Comparison of ENCODE assay signal across 13 cellular contexts in the genomic region with DNA sequence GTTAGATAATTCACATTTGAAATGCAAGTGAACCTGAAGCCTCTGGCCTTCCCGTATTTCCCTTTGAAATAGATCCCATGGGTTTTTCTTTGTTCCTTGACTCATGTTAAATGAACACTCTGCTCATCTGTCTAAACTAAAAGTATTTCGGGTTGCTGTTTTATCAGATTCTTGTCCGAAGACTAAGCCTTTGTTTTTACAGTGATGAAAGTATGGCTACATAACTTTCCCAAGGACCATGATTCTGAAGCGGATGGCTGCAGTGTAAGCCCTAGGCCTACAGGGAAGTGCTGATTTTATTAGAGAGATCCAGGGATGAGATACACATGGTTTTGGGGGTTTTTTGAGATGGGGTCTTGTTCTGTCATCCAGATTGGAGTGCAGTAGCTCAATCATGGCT.
DNase-seq lines count a peak whose midpoint lies in the region; ATAC-seq and TF ChIP-seq lines count a peak whose summit lies in the region.
"Had no signal": no experiment of that assay in that cellular context is flagged by ENCODE, and none has a peak within 500 bp of the region (broad histone marks: within the 10 kb centered on the region; RNA-seq: fewer than 3 reads in every experiment).

No MANE protein-coding gene starts in this region.

- H3K9me3 ChIP-seq in mesenchymal stem cell (ENCODE audit: control insufficient read depth, low read length): no peaks in the 10 kb centered on the region
- no peaks in the 10 kb centered on the region for H3K9me3 ChIP-seq in neural progenitor cell (ENCODE audit: low read depth)
- H3K9me3 ChIP-seq: BLaER1 treated with 17β-estradiol and CSF1 and Interleukin-3, amounts not matched to agents 10 nM and 100 nM had no signal

- DNase-seq in WTC11 (ENCODE audit: low spot score) (no peak), chondrocyte (ENCODE audit: low spot score) (no peak), mesenchymal stem cell (no peak), type B pancreatic cell (ENCODE audit: extremely low spot score, unreplicated experiment) (no peak), NCI-H146 (lab: John Stamatoyannopoulos, UW) (no peak), neural progenitor cell (ENCODE audit: low spot score) (no peak)
- DNase-seq: ACHN; CD4-positive, alpha-beta T cell; DMS79 had no signal

- no peaks in the 10 kb centered on the region for H3K9me3 Mint-ChIP-seq in WTC11
- H3K9me3 Mint-ChIP-seq in chondrocyte (ENCODE audit: low read depth): no peaks in the 10 kb centered on the region
- no peaks in the 10 kb centered on the region for H3K9me3 Mint-ChIP-seq in type B pancreatic cell
- H3K9me3 Mint-ChIP-seq in neural progenitor cell: no peaks in the 10 kb centered on the region
- H3K9me3 Mint-ChIP-seq: CD4-positive, alpha-beta T cell had no signal

- no peak overlapping the region for H2BK120ac ChIP-seq in mesenchymal stem cell (ENCODE audit: low read depth, low read length)

- no peaks in the 10 kb centered on the region for H3K27me3 Mint-ChIP-seq in WTC11 (ENCODE audit: low read depth)
- no peaks in the 10 kb centered on the region for H3K27me3 Mint-ChIP-seq in chondrocyte (ENCODE audit: low read depth)
- H3K27me3 Mint-ChIP-seq in type B pancreatic cell: no peaks in the 10 kb centered on the region
- peaks cover 2% of the 10 kb centered on the region for H3K27me3 Mint-ChIP-seq in neural progenitor cell (ENCODE audit: insufficient read depth, low read depth)
- H3K27me3 Mint-ChIP-seq: CD4-positive, alpha-beta T cell had no signal

- peak overlapping the region; percentile 25 for H3K27ac ChIP-seq in mesenchymal stem cell (ENCODE audit: low read length, poor library complexity, severe bottlenecking)
- H3K27ac ChIP-seq in neural progenitor cell: no peak overlapping the region
- H3K27ac ChIP-seq: BLaER1 treated with 17β-estradiol and CSF1 and Interleukin-3, amounts not matched to agents 10 nM and 100 nM; HL-60 had no signal

- H3K4me3 Mint-ChIP-seq in WTC11 (no peak overlapping the region), chondrocyte (ENCODE audit: unreplicated experiment) (no peak overlapping the region), type B pancreatic cell (no peak overlapping the region), neural progenitor cell (no peak overlapping the region)
- H3K4me3 Mint-ChIP-seq: CD4-positive, alpha-beta T cell had no signal

- H3K36me3 Mint-ChIP-seq in WTC11 (peaks cover 9% of the 10 kb centered on the region), chondrocyte (ENCODE audit: low read depth) (peaks cover 2% of the 10 kb centered on the region), type B pancreatic cell (peaks cover 20% of the 10 kb centered on the region), neural progenitor cell (peaks cover 1% of the 10 kb centered on the region)

- no peak overlapping the region for H2BK15ac ChIP-seq in mesenchymal stem cell (ENCODE audit: low read depth, poor library complexity, severe bottlenecking)

- no peaks in the 10 kb centered on the region for H3K36me3 ChIP-seq in mesenchymal stem cell (ENCODE audit: control insufficient read depth in 1 of 2, insufficient read depth in 2 of 2, low read depth in 1 of 2, low read length in 2 of 2)
- no peaks in the 10 kb centered on the region for H3K36me3 ChIP-seq in neural progenitor cell
- H3K36me3 ChIP-seq: BLaER1 treated with 17β-estradiol and CSF1 and Interleukin-3, amounts not matched to agents 10 nM and 100 nM had no signal

- H3K4me3 ChIP-seq in mesenchymal stem cell (ENCODE audit: insufficient read depth in 1 of 2, low read depth in 1 of 2, low read length in 2 of 2) (no peak overlapping the region), neural progenitor cell (no peak overlapping the region)
- H3K4me3 ChIP-seq: BLaER1 treated with 17β-estradiol and CSF1 and Interleukin-3, amounts not matched to agents 10 nM and 100 nM had no signal

- H2BK12ac ChIP-seq in mesenchymal stem cell (ENCODE audit: low read length in 2 of 2): no peak overlapping the region

- no peak overlapping the region for H4K8ac ChIP-seq in mesenchymal stem cell (ENCODE audit: low read length)

- H3K23ac ChIP-seq in mesenchymal stem cell (ENCODE audit: low read length in 2 of 2): no peak overlapping the region

- H3K4ac ChIP-seq in mesenchymal stem cell (ENCODE audit: low read depth in 1 of 2, low read length in 2 of 2): no peak overlapping the region

- H2AK5ac ChIP-seq in mesenchymal stem cell (ENCODE audit: low read length, severe bottlenecking): no peak overlapping the region

- POLR2A ChIA-PET in WTC11 (lab: Charles Lee): no interaction called here

- TF ChIP-seq CTCF in WTC11 (IDR thresholded peaks at IDR 0.05): no peak
- no peak for TF ChIP-seq CTCF in chondrocyte (IDR thresholded peaks at IDR 0.05)
- peak; percentile 25 for TF ChIP-seq CTCF in type B pancreatic cell (conservative IDR thresholded peaks at IDR 0.05)
- no peak for TF ChIP-seq CTCF in neural progenitor cell (IDR thresholded peaks at IDR 0.05)

- no peaks in the 10 kb centered on the region for H4K20me1 ChIP-seq in neural progenitor cell (ENCODE audit: low read depth)
- H4K20me1 ChIP-seq: BLaER1 treated with 17β-estradiol and CSF1 and Interleukin-3, amounts not matched to agents 10 nM and 100 nM had no signal

- H3K79me2 ChIP-seq in neural progenitor cell (ENCODE audit: low read depth): no peaks in the 10 kb centered on the region

- ATAC-seq in WTC11 (peak; percentile 30; the same call in 1 of the 2 replicates), HG03342 (IDR thresholded peaks at IDR 0.05; ENCODE audit: unreplicated experiment) (no peak)
- ATAC-seq: HCT116 had no signal

- 93% methylated on average over 4 of the region's 4 CpGs for WGBS in mesenchymal stem cell

- no peak overlapping the region for H2AFZ ChIP-seq in mesenchymal stem cell (ENCODE audit: low read depth, low read length)
- no peak overlapping the region for H2AFZ ChIP-seq in neural progenitor cell (replicated peaks)

- H3K9ac ChIP-seq in mesenchymal stem cell (ENCODE audit: low read length) (no peak overlapping the region), neural progenitor cell (no peak overlapping the region)
- H3K9ac ChIP-seq: BLaER1 treated with 17β-estradiol and CSF1 and Interleukin-3, amounts not matched to agents 10 nM and 100 nM had no signal

- no peaks in the 10 kb centered on the region for H3K27me3 ChIP-seq in mesenchymal stem cell (ENCODE audit: control insufficient read depth in 1 of 2, insufficient read depth in 1 of 2, low read length in 2 of 2)
- no peaks in the 10 kb centered on the region for H3K27me3 ChIP-seq in neural progenitor cell
- H3K27me3 ChIP-seq: BLaER1 treated with 17β-estradiol and CSF1 and Interleukin-3, amounts not matched to agents 10 nM and 100 nM had no signal

- H3K4me2 ChIP-seq in mesenchymal stem cell (ENCODE audit: low read length, poor library complexity, severe bottlenecking) (no peak overlapping the region), neural progenitor cell (no peak overlapping the region)
- H3K4me2 ChIP-seq: BLaER1 treated with 17β-estradiol and CSF1 and Interleukin-3, amounts not matched to agents 10 nM and 100 nM had no signal

- H3K14ac ChIP-seq in mesenchymal stem cell (ENCODE audit: low read length in 2 of 2): no peak overlapping the region

- H3K4me1 ChIP-seq in mesenchymal stem cell (ENCODE audit: control insufficient read depth, insufficient read depth, low read depth, low read length) (peaks cover 2% of the 10 kb centered on the region), neural progenitor cell (no peaks in the 10 kb centered on the region)
- H3K4me1 ChIP-seq: BLaER1 treated with 17β-estradiol and CSF1 and Interleukin-3, amounts not matched to agents 10 nM and 100 nM had no signal

- H4K91ac ChIP-seq in mesenchymal stem cell (ENCODE audit: low read length): no peak overlapping the region

- H3K27ac Mint-ChIP-seq in WTC11 (peak overlapping the region; percentile 85), chondrocyte (ENCODE audit: unreplicated experiment) (peak overlapping the region; percentile 45), type B pancreatic cell (peak overlapping the region; percentile 27), neural progenitor cell (no peak overlapping the region)
- H3K27ac Mint-ChIP-seq: CD4-positive, alpha-beta T cell had no signal

- H3F3A ChIP-seq in neural progenitor cell (ENCODE audit: low read depth): no peaks in the 10 kb centered on the region

- H2BK5ac ChIP-seq in mesenchymal stem cell (ENCODE audit: low read depth, low read length, poor library complexity, severe bottlenecking): no peak overlapping the region

- H3K4me1 Mint-ChIP-seq in WTC11 (peaks cover 16% of the 10 kb centered on the region), chondrocyte (ENCODE audit: low read depth) (peaks cover 16% of the 10 kb centered on the region), type B pancreatic cell (ENCODE audit: unreplicated experiment) (peaks cover 10% of the 10 kb centered on the region), neural progenitor cell (peaks cover 11% of the 10 kb centered on the region)

- CTCF ChIA-PET in WTC11 (lab: Charles Lee): interaction anchor here (1.5 kb wide), 1 partner anchor 152 kb away, joined by 3 read pairs; no protein-coding TSS in a partner anchor

- H3K79me1 ChIP-seq in mesenchymal stem cell (replicated peaks; ENCODE audit: low read length, poor library complexity, severe bottlenecking): no peaks in the 10 kb centered on the region

- no peak overlapping the region for H3K18ac ChIP-seq in mesenchymal stem cell (ENCODE audit: low read depth in 1 of 2, low read length in 2 of 2)

TF ChIP-seq in WTC11, 78 proteins besides CTCF, POLR2A, EP300 and RAD21 (continues in another document):
- TF ChIP-seq ZNF425 (CRISPR knock-in tag; conservative IDR thresholded peaks at IDR 0.05) (no peak), ZNF138 (CRISPR knock-in tag; conservative IDR thresholded peaks at IDR 0.05) (no peak), HMGA2 (CRISPR knock-in tag; IDR thresholded peaks at IDR 0.05) (no peak), GTF2I (CRISPR knock-in tag; conservative IDR thresholded peaks at IDR 0.05) (no peak), NFYB (CRISPR knock-in tag; conservative IDR thresholded peaks at IDR 0.05; ENCODE audit: low read depth) (no peak)
